ENCODE assay signal across 8 cellular contexts in the genomic region with DNA sequence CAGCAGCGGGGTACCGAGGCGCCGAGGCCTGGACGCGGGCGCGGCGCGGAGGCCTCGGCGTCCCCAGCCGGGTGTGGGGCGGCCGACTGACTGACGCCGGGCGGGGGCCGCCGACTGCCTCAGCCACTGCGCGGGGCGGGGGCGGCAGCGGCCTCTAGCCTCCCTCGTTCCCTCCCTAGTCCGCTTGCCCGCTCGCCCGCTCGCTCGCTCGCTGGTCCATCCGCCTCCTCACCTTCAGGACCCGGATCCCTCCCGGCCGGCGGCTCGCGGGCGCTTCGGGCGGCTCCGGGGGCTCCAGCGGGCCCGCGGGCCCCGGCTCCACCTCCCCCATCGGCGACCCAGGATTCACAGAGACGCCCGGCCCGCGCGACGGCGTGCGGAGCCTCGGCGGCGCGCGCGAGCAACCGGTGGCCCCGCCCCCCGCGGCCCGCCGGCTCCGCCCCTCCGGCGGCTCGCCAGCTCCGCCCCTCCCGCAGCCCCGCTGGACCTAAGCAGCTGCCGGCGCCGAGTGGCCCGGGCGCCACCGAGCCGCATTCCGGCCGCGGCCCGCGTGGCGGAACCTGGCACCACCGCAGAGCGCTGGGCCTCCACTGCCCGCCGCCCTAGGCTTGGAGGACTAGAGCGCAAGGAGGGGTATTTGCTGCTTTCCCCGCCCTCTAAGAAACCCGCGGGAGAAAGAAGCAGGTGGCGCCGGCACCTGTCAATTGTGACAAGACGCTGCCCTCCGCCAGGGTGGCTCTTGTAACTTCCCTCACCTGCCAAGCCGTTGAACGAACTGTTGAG. TPM values are rescaled to one million over a fixed set of nuclear protein-coding genes. Genes with fewer than 3 reads are reported as not detected.
DNase-seq lines count a peak whose midpoint lies in the region; ATAC-seq and TF ChIP-seq lines count a peak whose summit lies in the region.

No MANE protein-coding gene starts in this region.

- H2BK15ac ChIP-seq in H9 (ENCODE audit: low read depth, low read length): no peak overlapping the region

- H3K4me1 ChIP-seq in H9 (ENCODE audit: insufficient read depth, low read length) (no peaks in the 10 kb centered on the region; the same call in 1 of the 2 replicates), MM.1S (ENCODE audit: low read length) (peaks cover 24% of the 10 kb centered on the region)

- no peak overlapping the region for H2BK120ac ChIP-seq in H9 (ENCODE audit: low read depth, low read length, poor library complexity, severe bottlenecking)

- H3K14ac ChIP-seq in H9 (ENCODE audit: insufficient read depth, low read length): peak overlapping the region; percentile 77

- peaks cover 3% of the 10 kb centered on the region for H3K23me2 ChIP-seq in H9 (ENCODE audit: insufficient read length, low read depth, low read length, poor library complexity, severe bottlenecking)

- peaks cover 21% of the 10 kb centered on the region for H3F3A ChIP-seq in MM.1S (ENCODE audit: insufficient read depth, low read length)

- H3K4me3 Mint-ChIP-seq in H9 (peak overlapping the region; percentile 88 to 94), T-helper 17 cell (peak overlapping the region; percentile 87)

- H2AFZ ChIP-seq in H9 (ENCODE audit: low read length) (no peak overlapping the region), MM.1S (ENCODE audit: low read length) (peak overlapping the region; percentile 91)

- no peak overlapping the region for H3T11ph ChIP-seq in H9 (ENCODE audit: low read length)

- H4K5ac ChIP-seq in H9 (ENCODE audit: insufficient read length, low read depth, low read length): no peak overlapping the region

- H3K27ac Mint-ChIP-seq in H9 (peak overlapping the region in 1 of 3 experiments; percentile 73; a peak in 1 of 7 replicates), T-helper 17 cell (peak overlapping the region; percentile 41)

- H3K36me3 Mint-ChIP-seq in H9 (ENCODE audit: insufficient read depth in 1 of 3, low read depth in 3 of 3) (peaks cover 0 to 12% (median 0%) of the 10 kb centered on the region in 3 experiments; a peak in 6 of 7 replicates), T-helper 17 cell (ENCODE audit: low read depth) (no peaks in the 10 kb centered on the region)

- peaks cover 3% of the 10 kb centered on the region; the same call in 1 of the 2 replicates for H3K79me2 ChIP-seq in H9 (ENCODE audit: insufficient read depth, low read length)
- peaks cover 35% of the 10 kb centered on the region for H3K79me2 ChIP-seq in MM.1S (ENCODE audit: low read length)

- no peak overlapping the region for H4K91ac ChIP-seq in H9 (ENCODE audit: insufficient read length, low read depth, low read length)

- H2BK5ac ChIP-seq in H9 (ENCODE audit: insufficient read length, low read length): no peak overlapping the region

- peak overlapping the region; percentile 62 for H3K4me3 ChIP-seq in MM.1S (ENCODE audit: low read length)

- H3K23ac ChIP-seq in H9 (ENCODE audit: insufficient read length, low read depth, low read length): no peak overlapping the region

- no peak overlapping the region for H2BK20ac ChIP-seq in H9 (ENCODE audit: low read depth, low read length, poor library complexity, severe bottlenecking)

- H2AK5ac ChIP-seq in H9 (ENCODE audit: insufficient read length, low read length): no peak overlapping the region

- no CpG with 5 or more reads among the region's 104 CpGs for whole genome bisulfite sequencing in H9 (ENCODE audit: extremely low coverage, insufficient read length, low lambda C conversion rate)

- no peaks in the 10 kb centered on the region; a peak in 1 of 5 replicates for H3K9me3 Mint-ChIP-seq in H9

- H3K4me1 Mint-ChIP-seq in H9 (peaks cover 20 to 26% of the 10 kb centered on the region in 2 experiments), T-helper 17 cell (peaks cover 11% of the 10 kb centered on the region)

- H3K4me2 ChIP-seq in H9 (ENCODE audit: insufficient read depth, insufficient read length, low read length) (peak overlapping the region; percentile 85), MM.1S (ENCODE audit: low read depth, low read length) (peak overlapping the region; percentile 88)

- no peak overlapping the region for H2BK12ac ChIP-seq in H9 (ENCODE audit: insufficient read length, low read depth, low read length)

- H3K36me3 ChIP-seq in MM.1S (replicated peaks; ENCODE audit: insufficient read depth, low read length): no peaks in the 10 kb centered on the region

- H3K9me2 ChIP-seq in MM.1S (replicated peaks; ENCODE audit: insufficient read depth, low read length): no peaks in the 10 kb centered on the region

- H3K27me3 ChIP-seq in H9 (ENCODE audit: insufficient read depth, low read length) (no peaks in the 10 kb centered on the region), MM.1S (replicated peaks; ENCODE audit: insufficient read depth, low read length) (no peaks in the 10 kb centered on the region)

- peak; percentile 96 for DNase-seq in GM10266 (ENCODE audit: extremely low spot score)
- peak; percentile 79 for DNase-seq in H9
- peak; percentile 93 for DNase-seq in MM.1S
- peak; percentile 71 to 84 (median 78) for DNase-seq in T-helper 17 cell
- DNase-seq in hepatic stellate cell (ENCODE audit: low spot score): peak; percentile 84
- peak; percentile 81 for DNase-seq in retina
- DNase-seq in GOT3 (lab: John Stamatoyannopoulos, UW): no peak

- H3K9me3 ChIP-seq in H9 (ENCODE audit: control insufficient read depth, low read depth, low read length) (no peaks in the 10 kb centered on the region), MM.1S (replicated peaks; ENCODE audit: insufficient read depth, low read length) (no peaks in the 10 kb centered on the region), T-helper 17 cell (ENCODE audit: control insufficient read depth, low read length, poor library complexity, severe bottlenecking) (no peaks in the 10 kb centered on the region)

- H3K9ac ChIP-seq in H9 (ENCODE audit: extremely low read depth, insufficient read length, low read length) (peak overlapping the region; percentile 72), MM.1S (ENCODE audit: low read length) (peak overlapping the region; percentile 65; the same call in 1 of the 2 replicates)

- peaks cover 20% of the 10 kb centered on the region for H3K27me3 Mint-ChIP-seq in H9 (ENCODE audit: low read depth)
- no peaks in the 10 kb centered on the region for H3K27me3 Mint-ChIP-seq in T-helper 17 cell

- H3K27ac ChIP-seq in H9 (ENCODE audit: insufficient read length, low read depth, low read length) (no peak overlapping the region), MM.1S (ENCODE audit: low read length) (peak overlapping the region; percentile 78), angular gyrus (ENCODE audit: low read depth, low read length) (peak overlapping the region; percentile 48)

- no peak overlapping the region for H4K8ac ChIP-seq in H9 (replicated peaks; ENCODE audit: insufficient read length, low read depth, low read length)

- peak; percentile 84 for ATAC-seq in T-helper 17 cell

- H4K20me1 ChIP-seq in H9 (ENCODE audit: control insufficient read depth, insufficient read depth, insufficient read length) (no peaks in the 10 kb centered on the region), MM.1S (ENCODE audit: insufficient read depth, low read length) (no peaks in the 10 kb centered on the region)

- TF ChIP-seq CTCF in GM10266 (IDR thresholded peaks at IDR 0.05; ENCODE audit: control insufficient read depth, insufficient read depth, low read depth, missing control alignments) (peak; percentile 2), H9 (conservative IDR thresholded peaks at IDR 0.05) (0 out of 3 replicates have a peak, but pooled peaks have one; percentile 17), MM.1S (IDR thresholded peaks at IDR 0.05; ENCODE audit: low read length) (no peak)

- H3K4ac ChIP-seq in H9 (ENCODE audit: low read depth, low read length): no peak overlapping the region

- H3K79me1 ChIP-seq in H9 (ENCODE audit: insufficient read depth, low read depth, low read length, poor library complexity, severe bottlenecking): peaks cover 3% of the 10 kb centered on the region

- H3K56ac ChIP-seq in H9 (ENCODE audit: insufficient read length, low read depth, low read length): no peak overlapping the region

- H3K18ac ChIP-seq in H9 (ENCODE audit: insufficient read length, low read depth, low read length): no peak overlapping the region

RNA-seq across cellular contexts. Expression of gene PHLPP2, which starts 0.8 kb away (rescaled TPM):
- total RNA-seq in H9 (2021): 19.3 and 23.2 TPM in 2 replicates
- total RNA-seq in T-helper 17 cell: 10 to 100 TPM in 1 of 2 donors, 1 to 10 TPM in 1; 9.3 to 10.2 TPM
